ENCODE assay signal across 18 cellular contexts in genomic region chr20:51042657-51043247, GRCh38. TPM values are rescaled to one million over a fixed set of nuclear protein-coding genes. Genes with fewer than 3 reads are reported as not detected.
A peak's percentile ranks its signal among the peaks of the same experiment; 100 is the strongest.
DNase-seq lines count a peak whose midpoint lies in the region; ATAC-seq and TF ChIP-seq lines count a peak whose summit lies in the region.
"Had no signal": no experiment of that assay in that cellular context is flagged by ENCODE, and none has a peak within 500 bp of the region (broad histone marks: within the 10 kb centered on the region; RNA-seq: fewer than 3 reads in every experiment).

No MANE protein-coding gene starts in this region.

- no peak overlapping the region for H3K18ac ChIP-seq in mesendoderm (ENCODE audit: low read length)

- no peaks in the 10 kb centered on the region for H3K36me3 Mint-ChIP-seq in HFFc6 (ENCODE audit: low read depth)
- no peaks in the 10 kb centered on the region for H3K36me3 Mint-ChIP-seq in stimulated activated effector memory CD8-positive, alpha-beta T cell treated with anti-CD3 and anti-CD28 coated beads, Interleukin-12 subunit alpha, Interleukin-12 subunit beta, amount 100 ng/mL, for 72 hours
- H3K36me3 Mint-ChIP-seq: CD4-positive, CD25-positive, alpha-beta regulatory T cell; naive B cell had no signal

- TF ChIP-seq POLR2A in uterus (IDR thresholded peaks at IDR 0.05), result no peak

- intact Hi-C loops in uterus (cut with DNase I; ENCODE audit: low total_unique reads), result no loop called here
- intact Hi-C loops in right cardiac atrium (cut with DNase I), result no loop called here

- H3K27me3 Mint-ChIP-seq in HFFc6 (ENCODE audit: insufficient read depth), result peaks cover 3% of the 10 kb centered on the region

- H3K4me3 ChIP-seq in brain microvascular endothelial cell (ENCODE audit: low read depth, low read length) (no peak overlapping the region), mesendoderm (ENCODE audit: low read length) (no peak overlapping the region), uterus (no peak overlapping the region), right cardiac atrium (ENCODE audit: low read length) (no peak overlapping the region)
- H3K4me3 ChIP-seq: HAP-1, left lung had no signal

- no peak overlapping the region for H3K4me3 Mint-ChIP-seq in HFFc6
- no peak overlapping the region for H3K4me3 Mint-ChIP-seq in stimulated activated effector memory CD8-positive, alpha-beta T cell treated with anti-CD3 and anti-CD28 coated beads, Interleukin-12 subunit alpha, Interleukin-12 subunit beta, amount 100 ng/mL, for 72 hours
- H3K4me3 Mint-ChIP-seq: CD4-positive, CD25-positive, alpha-beta regulatory T cell had no signal

- in situ Hi-C loops in brain microvascular endothelial cell (cut with HindIII; ENCODE audit: low pct_ligation_motif_present, low sequenced_read_pairs), result no loop called here

- TF ChIP-seq CTCF in HFFc6 (IDR thresholded peaks at IDR 0.05) (peak; percentile 53), brain microvascular endothelial cell (IDR thresholded peaks at IDR 0.05; ENCODE audit: low read depth, low read length, missing control alignments) (peak; percentile 51), uterus (IDR thresholded peaks at IDR 0.05) (no peak)

- no peaks in the 10 kb centered on the region for H3K9me3 ChIP-seq in uterus
- H3K9me3 ChIP-seq in right cardiac atrium (ENCODE audit: control insufficient read depth, low read length), result peaks cover 6% of the 10 kb centered on the region
- H3K9me3 ChIP-seq: HAP-1 had no signal

- no peak overlapping the region for H3K9ac ChIP-seq in mesendoderm (ENCODE audit: low read length)

- H3K23ac ChIP-seq in mesendoderm (ENCODE audit: low read length), result no peak overlapping the region

- H3K56ac ChIP-seq in mesendoderm (ENCODE audit: low read length), result no peak overlapping the region

- no peak overlapping the region for H2AK5ac ChIP-seq in mesendoderm (ENCODE audit: low read length)

- H3K79me1 ChIP-seq in mesendoderm (ENCODE audit: low read length), result no peaks in the 10 kb centered on the region

- no peak overlapping the region for H4K5ac ChIP-seq in mesendoderm (ENCODE audit: low read length)

- no peak overlapping the region for H4K8ac ChIP-seq in mesendoderm (ENCODE audit: low read depth, low read length)

- H3K4me1 ChIP-seq in mesendoderm (ENCODE audit: control insufficient read depth, low read depth, low read length), result peaks cover 4% of the 10 kb centered on the region
- H3K4me1 ChIP-seq in uterus, result no peaks in the 10 kb centered on the region
- H3K4me1 ChIP-seq in right cardiac atrium (ENCODE audit: control insufficient read depth, insufficient read depth, low read length), result no peaks in the 10 kb centered on the region
- H3K4me1 ChIP-seq: HAP-1, left lung had no signal

- no peak for ATAC-seq in right cardiac atrium
- no peak for ATAC-seq in HG03108 (IDR thresholded peaks at IDR 0.05; ENCODE audit: unreplicated experiment)
- ATAC-seq in stimulated activated effector memory CD8-positive, alpha-beta T cell treated with anti-CD3 and anti-CD28 coated beads, Interleukin-12 subunit alpha, Interleukin-12 subunit beta, amount 100 ng/mL, for 72 hours, result no peak
- ATAC-seq: left lung; sciatic nerve; stimulated activated naive CD8-positive, alpha-beta T cell treated with anti-CD3 and anti-CD28 coated beads, Interleukin-15, Interleukin-2, amounts not matched to agents 100 U/mL and 50 U/mL, for 24 hours had no signal

- no CpG with 5 or more reads among the region's 7 CpGs for WGBS in mesendoderm (ENCODE audit: extremely low coverage, insufficient coverage, low lambda C conversion rate)
- WGBS in right cardiac atrium, result 63% methylated on average over 7 of the region's 7 CpGs

- no peak overlapping the region for H2BK5ac ChIP-seq in mesendoderm (ENCODE audit: low read length)

- H2BK15ac ChIP-seq in mesendoderm (replicated peaks; ENCODE audit: low read depth), result no peak overlapping the region

- H3K27ac ChIP-seq in brain microvascular endothelial cell (no peak overlapping the region), mesendoderm (ENCODE audit: low read depth, low read length) (no peak overlapping the region), uterus (no peak overlapping the region), right cardiac atrium (ENCODE audit: low read length) (no peak overlapping the region)
- H3K27ac ChIP-seq: left lung had no signal

- no peaks in the 10 kb centered on the region for H3K79me2 ChIP-seq in mesendoderm (ENCODE audit: control insufficient read depth, insufficient read depth, low read length)

- peaks cover 14% of the 10 kb centered on the region for H3K4me1 Mint-ChIP-seq in HFFc6 (ENCODE audit: low read depth)
- H3K4me1 Mint-ChIP-seq in stimulated activated effector memory CD8-positive, alpha-beta T cell treated with anti-CD3 and anti-CD28 coated beads, Interleukin-12 subunit alpha, Interleukin-12 subunit beta, amount 100 ng/mL, for 72 hours, result no peaks in the 10 kb centered on the region
- H3K4me1 Mint-ChIP-seq: CD4-positive, CD25-positive, alpha-beta regulatory T cell had no signal

- H3K27me3 ChIP-seq in brain microvascular endothelial cell (replicated peaks) (no peaks in the 10 kb centered on the region), mesendoderm (ENCODE audit: insufficient read depth, low read length, poor library complexity) (no peaks in the 10 kb centered on the region), uterus (no peaks in the 10 kb centered on the region), right cardiac atrium (ENCODE audit: control insufficient read depth, insufficient read depth) (no peaks in the 10 kb centered on the region)

- H3K9me3 Mint-ChIP-seq in HFFc6, result no peaks in the 10 kb centered on the region
- H3K9me3 Mint-ChIP-seq in stimulated activated effector memory CD8-positive, alpha-beta T cell treated with anti-CD3 and anti-CD28 coated beads, Interleukin-12 subunit alpha, Interleukin-12 subunit beta, amount 100 ng/mL, for 72 hours, result peaks cover 4% of the 10 kb centered on the region
- H3K9me3 Mint-ChIP-seq: CD4-positive, CD25-positive, alpha-beta regulatory T cell had no signal

- no peak overlapping the region for H2BK120ac ChIP-seq in mesendoderm (ENCODE audit: low read depth, low read length)

- H3K36me3 ChIP-seq in brain microvascular endothelial cell (replicated peaks), result no peaks in the 10 kb centered on the region
- no peaks in the 10 kb centered on the region for H3K36me3 ChIP-seq in mesendoderm (ENCODE audit: control insufficient read depth, insufficient read depth, low read length)
- no peaks in the 10 kb centered on the region for H3K36me3 ChIP-seq in uterus
- H3K36me3 ChIP-seq: HAP-1, left lung had no signal

- H3K4ac ChIP-seq in mesendoderm (ENCODE audit: low read depth, low read length), result no peak overlapping the region

- no peak overlapping the region for H3K27ac Mint-ChIP-seq in HFFc6
- no peak overlapping the region for H3K27ac Mint-ChIP-seq in stimulated activated effector memory CD8-positive, alpha-beta T cell treated with anti-CD3 and anti-CD28 coated beads, Interleukin-12 subunit alpha, Interleukin-12 subunit beta, amount 100 ng/mL, for 72 hours
- H3K27ac Mint-ChIP-seq: CD4-positive, CD25-positive, alpha-beta regulatory T cell; naive B cell had no signal

- DNase-seq in COR-L47 (lab: John Stamatoyannopoulos, UW) (peak; percentile 20), HFFc6 (no peak), brain microvascular endothelial cell (no peak), mesendoderm (peak; percentile 78), uterus (no peak), right cardiac atrium (no peak)
- DNase-seq in stimulated activated effector memory CD8-positive, alpha-beta T cell treated with anti-CD3 and anti-CD28 coated beads, Interleukin-12 subunit alpha, Interleukin-12 subunit beta, amount 100 ng/mL, for 72 hours (ENCODE audit: low spot score in 2 of 2), result no peak
- DNase-seq: activated CD4-positive, alpha-beta T cell treated with anti-CD3 and anti-CD28 coated beads, Interleukin-2, amount 50 U/mL, for 4 hours; CD4-positive, CD25-positive, alpha-beta regulatory T cell; GDM1; left lung; naive B cell; NCI-H345; stimulated activated naive CD8-positive, alpha-beta T cell treated with anti-CD3 and anti-CD28 coated beads, Interleukin-15, Interleukin-2, amounts not matched to agents 100 U/mL and 50 U/mL, for 24 hours; T1000 had no signal

- H3K4me2 ChIP-seq in mesendoderm (ENCODE audit: low read length), result no peak overlapping the region

RNA-seq across cellular contexts. Expression of gene KCNG1, which starts 19.8 kb away (rescaled TPM):
- 1 to 10 TPM; 3.0 to 5.4 (median 3.5) TPM for total RNA-seq in HFFc6 (2021; fragmentation: NEBNext Ultra II Directional; extraction: Animal tissue kit (Norgen Biotek cat#: 25700))
- 120 TPM for polyA plus RNA-seq in mesendoderm (2013, experiment 1 of 2)
- polyA plus RNA-seq in mesendoderm (2013, experiment 2 of 2), result 118 TPM
- 100 to 1,000 TPM in 1 of 4 donors, 10 to 100 TPM in 2, under 1 TPM in 1; 0.88 to 109 (median 44.1) TPM for total RNA-seq in uterus
- total RNA-seq in right cardiac atrium, result 1 to 10 TPM in 3 of 4 donors, under 1 TPM in 1; 0.65 to 1.7 (median 1.3) TPM
- 0.41 TPM for polyA plus RNA-seq in right cardiac atrium
- total RNA-seq: CD4-positive, CD25-positive, alpha-beta regulatory T cell had no signal

Comparison
In these comparisons a context has a peak if more than half of its experiments do, and no peak if none do; other contexts are left out.
1. DNase-seq: peak in COR-L47 (single experiment) and mesendoderm (single experiment); none in HFFc6 (single experiment), brain microvascular endothelial cell (single experiment), uterus (0 of 2), right cardiac atrium (0 of 3) and stimulated activated effector memory CD8-positive, alpha-beta T cell treated with anti-CD3 and anti-CD28 coated beads, Interleukin-12 subunit alpha, Interleukin-12 subunit beta, amount 100 ng/mL, for 72 hours (0 of 2).
2. CTCF ChIP-seq: peak in HFFc6 (single experiment) and brain microvascular endothelial cell (single experiment); none in uterus (0 of 4).